Comparison of ENCODE assay signal across 8 cellular contexts in genomic region chr1:45521413-45522323, GRCh38.
DNase-seq lines count a peak whose midpoint lies in the region; ATAC-seq and TF ChIP-seq lines count a peak whose summit lies in the region.

TSS of gene PRDX1 (minus strand) at chr1:45521884. CDS start at chr1:45519043, 2,841 bp downstream.

- CTCF ChIA-PET in AG04449 (lab: Yijun Ruan, JAX), result interaction anchor here (0.8 to 4.7 kb wide), 4 partner anchors 9 to 173 kb away, joined by 3 to 41 read pairs (median 9); no protein-coding TSS in a partner anchor

- POLR2A ChIA-PET in AG04449 (lab: Yijun Ruan, JAX), result interaction anchor here (0.5 to 5.1 kb wide), 49 partner anchors 8 to 791 kb away, joined by 3 to 56 read pairs (median 4); partner anchors contain the start of genes AKR1A1, BTBD19, CCDC163 and GPBP1L1

- DNase-seq in AG04449 (ENCODE audit: low read depth, low spot score) (peak; percentile 67), NCI-H2227 treated with DMSO at 0.1 percent for 48 hours (lab: John Stamatoyannopoulos, UW) (peak; percentile 95), iris pigment epithelial cell (ENCODE audit: low read depth) (peak; percentile 93)
- peak; percentile 90 to 99 (median 94) for DNase-seq in activated CD4-positive, CD25-positive, alpha-beta regulatory T cell (lab: John Stamatoyannopoulos, UW)
- peak; percentile 94 for DNase-seq in central memory CD4-positive, alpha-beta T cell
- DNase-seq in stimulated activated CD4-positive, alpha-beta T cell treated with anti-CD3 and anti-CD28 coated beads, Interleukin-12 subunit alpha, Interleukin-12 subunit beta, amount 100 ng/mL, for 4 hours, result peak; percentile 99

- peak within 1 kb of the TSS; percentile 95 for H3K4me3 ChIP-seq in AG04449 (ENCODE audit: low read depth, low read length)

- TF ChIP-seq CTCF in AG04449 (IDR thresholded peaks at IDR 0.05; ENCODE audit: insufficient read depth, low read length, missing control alignments), result peak; percentile 22

- ATAC-seq in GM18907 (IDR thresholded peaks at IDR 0.05; ENCODE audit: unreplicated experiment), result peak; percentile 87
- peak; percentile 85 for ATAC-seq in HG03159 (IDR thresholded peaks at IDR 0.05; ENCODE audit: unreplicated experiment)

Comparison
In these comparisons a context has a peak if more than half of its experiments do, and no peak if none do; other contexts are left out.
1. Peak in every context shown above with its lines: DNase-seq, ATAC-seq and H3K4me3 ChIP-seq.